In the genomic region with DNA sequence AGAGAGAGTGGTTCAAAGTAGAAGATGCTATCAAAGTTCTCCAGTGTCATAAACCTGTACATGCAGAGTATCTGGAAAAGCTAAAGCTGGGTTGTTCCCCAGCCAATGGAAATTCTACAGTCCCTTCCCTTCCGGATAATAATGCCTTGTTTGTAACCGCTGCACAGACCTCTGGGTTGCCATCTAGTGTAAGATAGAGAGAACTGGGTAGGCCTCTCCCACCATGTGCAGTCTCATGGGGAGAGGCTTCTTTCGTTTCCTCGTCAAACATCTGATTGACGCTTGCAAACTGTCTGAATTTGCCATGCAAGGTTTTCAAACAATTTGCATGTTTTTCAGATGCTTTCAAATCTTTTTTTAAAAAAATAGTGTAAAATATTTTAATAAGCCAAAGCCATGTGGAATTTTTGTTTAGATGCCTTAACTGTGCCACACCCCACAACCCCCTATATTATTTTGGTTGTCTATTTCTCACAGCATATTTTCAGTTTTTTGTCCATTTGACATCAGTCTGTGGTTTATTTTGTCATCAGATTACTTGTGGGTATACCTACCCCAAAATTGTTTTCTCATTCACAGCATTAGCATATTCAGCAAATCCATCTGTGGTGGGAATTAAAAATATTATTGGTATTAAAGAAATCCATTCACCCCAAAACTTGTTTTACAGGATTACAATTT, we compare ENCODE assay signal across 8 cellular contexts. TPM values are rescaled to one million over a fixed set of nuclear protein-coding genes. Genes with fewer than 3 reads are reported as not detected.
DNase-seq lines count a peak whose midpoint lies in the region; ATAC-seq, FAIRE-seq and TF ChIP-seq lines count a peak whose summit lies in the region.
"Not testable (repeated sequence)": the region's sequence is repeated elsewhere in the genome, so short reads cannot be mapped to it uniquely, and the experiment has no call there.

No MANE protein-coding gene starts in this region.

- not testable (repeated sequence) for H3K4me1 Mint-ChIP-seq in CD8-positive, alpha-beta T cell (ENCODE audit: low read depth); natural killer cell

- peak; percentile 99 for ATAC-seq in CD8-positive, alpha-beta T cell
- ATAC-seq in GM21717 (IDR thresholded peaks at IDR 0.05; ENCODE audit: unreplicated experiment): peak; percentile 88
- peak; percentile 93 for ATAC-seq in HG02981 (IDR thresholded peaks at IDR 0.05; ENCODE audit: unreplicated experiment)
- peak; percentile 69 for ATAC-seq in HG03469 (IDR thresholded peaks at IDR 0.05; ENCODE audit: unreplicated experiment)
- peak; percentile 97 for ATAC-seq in activated CD4-positive, CD25-positive, alpha-beta regulatory T cell treated with anti-CD3 and anti-CD28 coated beads, Interleukin-2, amount 50 U/mL, for 24 hours
- ATAC-seq in natural killer cell: peak; percentile 97 to 99 (median 99)

- TF ChIP-seq CTCF in CD8-positive, alpha-beta T cell (IDR thresholded peaks at IDR 0.05); natural killer cell (IDR thresholded peaks at IDR 0.05): not testable (repeated sequence)

- not testable (repeated sequence) for H3K27ac ChIP-seq in CD8-positive, alpha-beta T cell (ENCODE audit: low read depth, low read length)

- peaks cover 41% of the 10 kb centered on the region for H3K36me3 Mint-ChIP-seq in CD8-positive, alpha-beta T cell
- H3K36me3 Mint-ChIP-seq in natural killer cell: not testable (repeated sequence)

- POLR2A ChIA-PET in CD8-positive, alpha-beta T cell (lab: Charles Lee): not testable (repeated sequence)

- not testable (repeated sequence) for DNase-seq in CD8-positive, alpha-beta T cell; GM19239 (ENCODE audit: insufficient read length, low spot score); frontal cortex (ENCODE audit: low spot score in 2 of 2); natural killer cell

- not testable (repeated sequence) for H3K36me3 ChIP-seq in CD8-positive, alpha-beta T cell (ENCODE audit: insufficient read depth, low read length)

- not testable (repeated sequence) for H3K9me3 Mint-ChIP-seq in CD8-positive, alpha-beta T cell; natural killer cell

- not testable (repeated sequence) for H3K9me3 ChIP-seq in CD8-positive, alpha-beta T cell (ENCODE audit: low read length)

- H3K4me3 ChIP-seq in CD8-positive, alpha-beta T cell (ENCODE audit: low read depth, low read length): not testable (repeated sequence)

- not testable (repeated sequence) for H3K27ac Mint-ChIP-seq in CD8-positive, alpha-beta T cell; natural killer cell

- H3K27me3 ChIP-seq in CD8-positive, alpha-beta T cell (ENCODE audit: insufficient read depth, low read length): not testable (repeated sequence)

- FAIRE-seq in GM19239 (lab: Jason Lieb, UNC): peak; percentile 100
- peak; percentile 94 for FAIRE-seq in frontal cortex (lab: Jason Lieb, UNC)

- not testable (repeated sequence) for H3K27me3 Mint-ChIP-seq in CD8-positive, alpha-beta T cell (ENCODE audit: low read depth); natural killer cell (ENCODE audit: low read depth in 2 of 2)

- H3K4me1 ChIP-seq in CD8-positive, alpha-beta T cell (ENCODE audit: insufficient read depth, low read length): not testable (repeated sequence)

- CTCF ChIA-PET in CD8-positive, alpha-beta T cell (lab: Charles Lee): interaction anchor here (3.6 kb wide), 1 partner anchor 302 kb away, joined by 37 read pairs; no protein-coding TSS in a partner anchor

- not testable (repeated sequence) for H3K4me3 Mint-ChIP-seq in CD8-positive, alpha-beta T cell; natural killer cell

- intact Hi-C loops in CD8-positive, alpha-beta T cell (cut with DNase I, micrococcal nuclease): loop anchor here in 1 of 2 experiments (5.0 kb wide), 1 partner anchor 572 kb away; no protein-coding TSS in a partner anchor
- intact Hi-C loops in natural killer cell (cut with micrococcal nuclease): not testable (repeated sequence)

RNA-seq across cellular contexts. Expression of a gene that starts 21.6 kb away (rescaled TPM):
- total RNA-seq in CD8-positive, alpha-beta T cell: 100 to 1,000 TPM in 1 of 2 experiments, 10 to 100 TPM in 1; 98.7 to 102 TPM
- 148 TPM for total RNA-seq in frontal cortex
- total RNA-seq in natural killer cell: 10 to 100 TPM; 51.6 to 61.5 (median 52.2) TPM

RNA-seq across cellular contexts. Expression of a gene that starts 42.4 kb away (rescaled TPM):
- 10 to 100 TPM; 89.5 to 93.6 TPM for total RNA-seq in CD8-positive, alpha-beta T cell
- total RNA-seq in frontal cortex (218 TPM), natural killer cell (10 to 100 TPM; 72.3 to 79.7 (median 72.9) TPM)
